22 cellular contexts compared by ENCODE assay signal in the genomic region with DNA sequence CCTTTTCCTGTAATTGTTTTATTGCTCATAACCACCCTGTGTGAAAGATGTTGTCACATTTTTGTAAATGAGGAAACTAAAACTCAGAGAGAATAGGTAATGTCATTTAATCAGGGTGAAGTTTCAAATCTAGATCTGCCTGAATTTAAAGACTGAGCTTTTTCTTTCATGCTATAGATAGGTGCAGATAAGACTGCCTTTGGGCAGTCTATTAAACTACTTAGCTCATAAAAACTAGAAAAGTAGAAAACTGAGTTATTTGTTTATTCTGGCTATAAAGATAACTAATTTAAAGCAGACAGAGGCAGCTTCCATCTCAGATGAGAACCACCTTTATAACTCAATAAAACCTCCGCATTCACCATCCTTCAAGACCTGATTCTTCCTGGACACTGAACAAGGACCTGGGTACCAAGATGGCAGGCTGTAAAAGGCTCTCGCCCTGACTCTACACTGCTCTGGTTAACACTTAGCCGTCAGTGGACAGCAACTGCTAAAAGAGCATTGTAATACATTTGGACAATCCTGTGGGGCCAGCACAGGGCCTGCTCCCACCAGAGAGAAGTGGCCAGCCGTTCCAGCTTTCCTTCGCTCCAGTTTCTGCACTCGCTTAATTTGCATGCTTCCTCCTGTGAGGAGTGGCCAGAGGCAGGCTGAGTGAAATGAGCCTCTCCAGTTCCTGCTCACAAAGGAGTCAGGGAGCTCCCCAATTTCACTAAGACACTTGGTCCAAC.
DNase-seq lines count a peak whose midpoint lies in the region; ATAC-seq and TF ChIP-seq lines count a peak whose summit lies in the region.
"Had no signal": no experiment of that assay in that cellular context is flagged by ENCODE, and none has a peak within 500 bp of the region (broad histone marks: within the 10 kb centered on the region; RNA-seq: fewer than 3 reads in every experiment).

No MANE protein-coding gene starts in this region.

- no peaks in the 10 kb centered on the region for H3K79me2 ChIP-seq in OCI-LY7 (ENCODE audit: insufficient read depth, low read depth, low read length)

- TF ChIP-seq CTCF in OCI-LY7 (conservative IDR thresholded peaks at IDR 0.05; ENCODE audit: low read length) = no peak
- TF ChIP-seq CTCF in nephron progenitor cell (IDR thresholded peaks at IDR 0.05) = no peak
- TF ChIP-seq CTCF in vagina (IDR thresholded peaks at IDR 0.05) = no peak

- intact Hi-C loops in OCI-LY7 (cut with micrococcal nuclease; ENCODE audit: unreplicated experiment) (loop anchor here (1.0 to 10.0 kb wide), 4 partner anchors 253 to 569 kb away; no protein-coding TSS in a partner anchor), vagina (cut with DNase I) (no loop called here)

- H3K27ac ChIP-seq in OCI-LY7 (ENCODE audit: low read depth, low read length, poor library complexity, severe bottlenecking) (no peak overlapping the region), vagina (no peak overlapping the region)
- H3K27ac ChIP-seq: body of pancreas, KMS-11, right lobe of liver, SJCRH30, transverse colon had no signal

- peaks cover 10% of the 10 kb centered on the region for H3K4me1 Mint-ChIP-seq in nephron progenitor cell
- H3K4me1 Mint-ChIP-seq: T-helper 17 cell had no signal

- no peak for TF ChIP-seq POLR2A in vagina (IDR thresholded peaks at IDR 0.05)

- H3K27ac Mint-ChIP-seq in nephron progenitor cell = peak overlapping the region; percentile 87
- H3K27ac Mint-ChIP-seq: activated CD8-positive, alpha-beta T cell treated with anti-CD3 and anti-CD28 coated beads, Interleukin-2, amount 10 ng/mL, durations not matched to agents 7 days and 5 days; activated naive CD4-positive, alpha-beta T cell treated with anti-CD3 and anti-CD28 coated beads, Interleukin-2, amount 50 U/mL, for 72 hours; CD4-positive, alpha-beta T cell; stimulated activated naive CD8-positive, alpha-beta T cell treated with anti-CD3 and anti-CD28 coated beads, Interleukin-15, Interleukin-2, amounts not matched to agents 100 ng/mL and 50 ng/mL, for 24 hours; T-helper 17 cell had no signal

- no peaks in the 10 kb centered on the region for H3K9me3 ChIP-seq in OCI-LY7 (ENCODE audit: low read length)
- H3K9me3 ChIP-seq in vagina = no peaks in the 10 kb centered on the region
- H3K9me3 ChIP-seq: right lobe of liver, SJCRH30, transverse colon had no signal

- H4K20me1 ChIP-seq in OCI-LY7 (ENCODE audit: insufficient read depth, low read length) = no peaks in the 10 kb centered on the region

- ATAC-seq in GM18907 (IDR thresholded peaks at IDR 0.05; ENCODE audit: unreplicated experiment) = peak; percentile 27
- peak; percentile 10 for ATAC-seq in GM21786 (IDR thresholded peaks at IDR 0.05; ENCODE audit: unreplicated experiment)
- ATAC-seq in HG02885 (IDR thresholded peaks at IDR 0.05; ENCODE audit: poor library complexity, unreplicated experiment) = no peak
- ATAC-seq in HG03196 (IDR thresholded peaks at IDR 0.05; ENCODE audit: unreplicated experiment) = no peak
- ATAC-seq: activated CD8-positive, alpha-beta T cell treated with anti-CD3 and anti-CD28 coated beads, Interleukin-2, amount 10 ng/mL, durations not matched to agents 7 days and 5 days; activated naive CD4-positive, alpha-beta T cell treated with anti-CD3 and anti-CD28 coated beads, Interleukin-2, amount 50 U/mL, for 72 hours; T-helper 17 cell had no signal

- H3K27me3 Mint-ChIP-seq in nephron progenitor cell (ENCODE audit: low read depth, poor library complexity) = no peaks in the 10 kb centered on the region
- H3K27me3 Mint-ChIP-seq: CD4-positive, alpha-beta T cell; stimulated activated naive CD8-positive, alpha-beta T cell treated with anti-CD3 and anti-CD28 coated beads, Interleukin-15, Interleukin-2, amounts not matched to agents 100 ng/mL and 50 ng/mL, for 24 hours; T-helper 17 cell had no signal

- H3K4me1 ChIP-seq in OCI-LY7 (ENCODE audit: insufficient read depth, low read length, poor library complexity, severe bottlenecking) (peaks cover 6% of the 10 kb centered on the region), vagina (no peaks in the 10 kb centered on the region)
- H3K4me1 ChIP-seq: right lobe of liver, SJCRH30, transverse colon had no signal

- CTCF ChIA-PET in OCI-LY7 (lab: Charles Lee; ENCODE audit: unreplicated experiment) = interaction anchor here (1.0 kb wide), 1 partner anchor 10 kb away, joined by 3 read pairs; no protein-coding TSS in a partner anchor

- no peaks in the 10 kb centered on the region for H3K36me3 Mint-ChIP-seq in nephron progenitor cell (ENCODE audit: low read depth)
- H3K36me3 Mint-ChIP-seq: activated naive CD4-positive, alpha-beta T cell treated with anti-CD3 and anti-CD28 coated beads, Interleukin-2, amount 50 U/mL, for 72 hours had no signal

- no peaks in the 10 kb centered on the region for H3K36me3 ChIP-seq in OCI-LY7 (ENCODE audit: insufficient read depth, low read length)
- H3K36me3 ChIP-seq in vagina = no peaks in the 10 kb centered on the region
- H3K36me3 ChIP-seq: right lobe of liver, SJCRH30, transverse colon had no signal

- no TSS peak for BruUV-seq in OCI-LY7 (replicated peaks; lab: Mats Ljungman, UMichigan)

- no peak for DNase-seq in OCI-LY7 (ENCODE audit: low spot score)
- peak; percentile 19 for DNase-seq in nephron progenitor cell
- DNase-seq in vagina (ENCODE audit: extremely low spot score in 2 of 2) = no peak
- DNase-seq in NCI-H2196 treated with DMSO at 0.1 percent for 48 hours (lab: John Stamatoyannopoulos, UW; ENCODE audit: unreplicated experiment) = no peak
- DNase-seq: activated CD8-positive, alpha-beta T cell treated with anti-CD3 and anti-CD28 coated beads, Interleukin-2, amount 10 ng/mL, durations not matched to agents 7 days and 5 days; activated T-cell treated with anti-CD3 and anti-CD28 coated beads, Interleukin-2, amount 50 U/mL, for 48 hours; CD4-positive, alpha-beta T cell; cortex of kidney; DND-41; NCI-H2081; right lobe of liver; SJCRH30; T-helper 17 cell; transverse colon had no signal

- no peaks in the 10 kb centered on the region for H3K27me3 ChIP-seq in vagina
- H3K27me3 ChIP-seq: body of pancreas, right lobe of liver, SJCRH30, transverse colon had no signal

- POLR2A ChIA-PET in OCI-LY7 (lab: Charles Lee) = interaction anchor here (1.6 kb wide), 1 partner anchor 25 kb away, joined by 4 read pairs; no protein-coding TSS in a partner anchor

- H3K4me2 ChIP-seq in OCI-LY7 (ENCODE audit: low read length) = no peak overlapping the region
- H3K4me2 ChIP-seq: KMS-11 had no signal

- no peak overlapping the region for H3K4me3 Mint-ChIP-seq in nephron progenitor cell
- H3K4me3 Mint-ChIP-seq: activated CD8-positive, alpha-beta T cell treated with anti-CD3 and anti-CD28 coated beads, Interleukin-2, amount 10 ng/mL, durations not matched to agents 7 days and 5 days; CD4-positive, alpha-beta T cell; stimulated activated naive CD8-positive, alpha-beta T cell treated with anti-CD3 and anti-CD28 coated beads, Interleukin-15, Interleukin-2, amounts not matched to agents 100 ng/mL and 50 ng/mL, for 24 hours; T-helper 17 cell had no signal

- no peaks in the 10 kb centered on the region for H3K9me2 ChIP-seq in OCI-LY7 (ENCODE audit: insufficient read depth, low read length)

- H3K9me3 Mint-ChIP-seq in nephron progenitor cell = peaks cover 9% of the 10 kb centered on the region
- H3K9me3 Mint-ChIP-seq: CD4-positive, alpha-beta T cell; stimulated activated naive CD8-positive, alpha-beta T cell treated with anti-CD3 and anti-CD28 coated beads, Interleukin-15, Interleukin-2, amounts not matched to agents 100 ng/mL and 50 ng/mL, for 24 hours had no signal

- H3K4me3 ChIP-seq in OCI-LY7 (ENCODE audit: low read depth, low read length, poor library complexity, severe bottlenecking) (no peak overlapping the region), vagina (no peak overlapping the region)
- H3K4me3 ChIP-seq: body of pancreas, right lobe of liver, SJCRH30, transverse colon had no signal

- H2AFZ ChIP-seq in OCI-LY7 (ENCODE audit: low read length) = peak overlapping the region; percentile 66

Comparison
In these comparisons a context has a peak if more than half of its experiments do, and no peak if none do; other contexts are left out.
1. ATAC-seq: peak in GM18907 (single experiment) and GM21786 (single experiment); none in HG02885 (single experiment) and HG03196 (single experiment).